In the genomic region with DNA sequence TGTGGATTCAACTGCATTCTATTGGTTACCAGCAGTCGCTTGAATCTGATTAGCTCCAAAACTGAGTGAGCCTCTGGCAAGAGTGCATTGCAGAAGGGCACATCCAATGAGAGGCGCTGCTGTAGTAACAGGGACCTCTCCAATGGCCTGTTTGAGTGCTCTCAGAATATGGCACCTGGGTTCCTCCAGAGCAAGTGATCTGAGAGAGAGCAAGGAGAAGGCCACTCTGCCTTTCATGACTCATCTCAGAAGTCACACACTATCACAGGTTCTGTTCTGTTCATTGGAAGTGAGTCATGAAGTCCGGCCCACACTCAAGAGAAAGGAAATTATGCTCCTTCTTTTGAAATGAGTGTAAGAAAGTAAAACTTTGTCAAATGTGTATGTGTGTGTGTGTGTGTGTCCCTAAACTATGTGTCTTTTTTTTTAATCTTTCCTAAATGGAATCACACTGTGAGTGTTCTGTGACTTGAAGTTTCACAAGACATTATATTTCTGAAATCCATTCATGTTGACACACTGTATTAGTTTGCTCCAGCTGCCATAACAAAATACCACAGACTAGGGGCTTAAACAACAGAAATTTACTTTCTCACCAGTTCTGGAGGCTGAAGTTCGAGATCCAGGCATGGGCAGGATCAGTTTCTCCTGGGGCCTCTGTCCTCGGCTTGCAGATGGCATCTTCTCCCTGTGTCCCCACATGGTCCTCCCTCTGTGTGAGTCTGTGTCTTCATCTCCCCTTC, we compare ENCODE assay signal across 7 cellular contexts.
DNase-seq lines count a peak whose midpoint lies in the region; ATAC-seq lines count a peak whose summit lies in the region.

No MANE protein-coding gene starts in this region.

- ATAC-seq in GM18868 (IDR thresholded peaks at IDR 0.05; ENCODE audit: unreplicated experiment): peak; percentile 67
- peak; percentile 83 for ATAC-seq in HG03175 (IDR thresholded peaks at IDR 0.05; ENCODE audit: unreplicated experiment)

- DNase-seq in amniotic stem cell (lab: John Stamatoyannopoulos, UW) (peak; percentile 1), SIG-M5 treated with dmso at 0.1 percent for 504 hours (lab: John Stamatoyannopoulos, UW; ENCODE audit: unreplicated experiment) (no peak), C1 segment of cervical spinal cord (lab: John Stamatoyannopoulos, UW) (no peak), globus pallidus (ENCODE audit: low spot score) (no peak)
- peak; percentile 17 to 29 for DNase-seq in stimulated activated CD4-positive, alpha-beta T cell treated with anti-CD3 and anti-CD28 coated beads, Interleukin-2, amount 100 ng/mL, for 48 hours

Comparison
In these comparisons a context has a peak if more than half of its experiments do, and no peak if none do; other contexts are left out.
1. DNase-seq: peak in amniotic stem cell (single experiment) and stimulated activated CD4-positive, alpha-beta T cell treated with anti-CD3 and anti-CD28 coated beads, Interleukin-2, amount 100 ng/mL, for 48 hours (2 of 2); none in SIG-M5 treated with dmso at 0.1 percent for 504 hours (single experiment), C1 segment of cervical spinal cord (0 of 14) and globus pallidus (single experiment).